In the genomic region with DNA sequence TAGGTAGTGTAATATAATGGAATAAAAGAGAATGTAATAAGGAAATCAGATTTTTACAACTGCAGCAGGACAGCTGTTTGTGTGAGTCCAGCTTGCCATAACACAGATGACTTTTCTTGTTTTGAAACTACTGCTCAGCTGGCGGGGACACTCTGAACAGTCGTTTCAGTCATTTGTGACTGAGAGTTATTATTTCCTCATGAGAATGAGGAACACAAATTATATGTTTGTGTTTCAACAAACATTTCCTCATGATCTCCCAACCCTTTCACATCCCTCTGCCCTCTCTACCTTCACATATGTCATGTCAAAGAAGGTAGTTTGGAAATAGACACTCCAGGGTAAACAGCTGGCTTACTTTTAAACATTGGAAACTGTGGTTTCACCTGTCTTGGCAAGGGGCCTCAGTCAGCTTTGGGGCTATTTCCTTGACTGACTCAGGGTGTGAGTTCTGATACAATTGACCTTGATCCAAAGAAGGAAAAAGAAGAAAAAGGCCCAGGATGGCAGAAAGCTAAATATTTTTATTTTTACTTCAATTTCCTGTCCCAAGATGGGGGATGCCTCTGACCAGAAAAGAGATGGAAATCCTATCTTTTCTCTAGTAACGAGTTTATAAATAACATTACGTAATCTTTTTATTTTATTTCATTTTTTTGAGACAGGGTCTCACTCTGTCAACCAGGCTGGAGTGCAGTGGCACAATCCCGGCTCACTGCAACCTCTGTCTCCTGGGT, we compare ENCODE assay signal across 8 cellular contexts. TPM values are rescaled to one million over a fixed set of nuclear protein-coding genes. Genes with fewer than 3 reads are reported as not detected.
DNase-seq lines count a peak whose midpoint lies in the region; ATAC-seq and TF ChIP-seq lines count a peak whose summit lies in the region.

No MANE protein-coding gene starts in this region.

- DNase-seq in activated CD4-positive, CD25-positive, alpha-beta regulatory T cell (lab: John Stamatoyannopoulos, UW), result no peak
- DNase-seq in OCI-LY7 (ENCODE audit: low spot score), result peak; percentile 57
- DNase-seq in erythroblast (lab: John Stamatoyannopoulos, UW), result peak; percentile 46 to 55
- no peak for DNase-seq in NCI-H1930 (lab: John Stamatoyannopoulos, UW)
- DNase-seq in UCSD-AML1 (lab: John Stamatoyannopoulos, UW; ENCODE audit: unreplicated experiment), result no peak

- H2AFZ ChIP-seq in OCI-LY7 (ENCODE audit: low read length), result peak overlapping the region; percentile 94

- no peak overlapping the region for H3K9ac ChIP-seq in rectal smooth muscle tissue (ENCODE audit: low read length)

- POLR2A ChIA-PET in OCI-LY7 (lab: Charles Lee), result interaction anchor here (0.6 to 1.9 kb wide), 10 partner anchors 9 to 274 kb away, joined by 3 to 14 read pairs (median 4); a partner anchor contains a TSS

- CTCF ChIA-PET in OCI-LY7 (lab: Charles Lee; ENCODE audit: unreplicated experiment), result no interaction called here

- H3K27ac ChIP-seq in OCI-LY7 (ENCODE audit: low read depth, low read length, poor library complexity, severe bottlenecking) (peak overlapping the region; percentile 75), rectal smooth muscle tissue (ENCODE audit: low read depth, low read length) (peak overlapping the region; percentile 2)

- intact Hi-C loops in OCI-LY7 (cut with micrococcal nuclease; ENCODE audit: unreplicated experiment), result loop anchor here (2.0 to 5.0 kb wide), 4 partner anchors 90 to 275 kb away; a partner anchor contains a TSS

- H3K79me2 ChIP-seq in OCI-LY7 (ENCODE audit: insufficient read depth, low read depth, low read length), result peaks cover 16% of the 10 kb centered on the region; the same call in 1 of the 2 replicates

- TSS peak; percentile 75 for BruUV-seq in OCI-LY7 (replicated peaks; lab: Mats Ljungman, UMichigan)

- H3K9me3 ChIP-seq in OCI-LY7 (ENCODE audit: low read length), result peaks cover 8% of the 10 kb centered on the region; the same call in 1 of the 2 replicates

- TF ChIP-seq CTCF in OCI-LY7 (conservative IDR thresholded peaks at IDR 0.05; ENCODE audit: low read length), result no peak

- no peaks in the 10 kb centered on the region; the same call in 1 of the 2 replicates for H3K36me3 ChIP-seq in OCI-LY7 (ENCODE audit: insufficient read depth, low read length)
- H3K36me3 ChIP-seq in rectal smooth muscle tissue (ENCODE audit: control insufficient read depth, insufficient read depth, low read length), result no peaks in the 10 kb centered on the region

- peak; percentile 37 to 40 for ATAC-seq in activated CD4-positive, CD25-positive, alpha-beta regulatory T cell treated with anti-CD3 and anti-CD28 coated beads, Interleukin-2, amount 50 U/mL, for 24 hours
- ATAC-seq in HG02981 (IDR thresholded peaks at IDR 0.05; ENCODE audit: unreplicated experiment), result peak; percentile 61

- H3K27me3 ChIP-seq in rectal smooth muscle tissue (ENCODE audit: control insufficient read depth, insufficient read depth, low read length), result no peaks in the 10 kb centered on the region

- H3K4me1 ChIP-seq in OCI-LY7 (ENCODE audit: insufficient read depth, low read length, poor library complexity, severe bottlenecking), result peaks cover 29% of the 10 kb centered on the region
- H3K4me1 ChIP-seq in rectal smooth muscle tissue (ENCODE audit: control insufficient read depth, insufficient read depth, low read length), result no peaks in the 10 kb centered on the region

- H3K9me2 ChIP-seq in OCI-LY7 (ENCODE audit: insufficient read depth, low read length), result no peaks in the 10 kb centered on the region

- peak overlapping the region; percentile 87 for H3K4me2 ChIP-seq in OCI-LY7 (ENCODE audit: low read length)

- H4K20me1 ChIP-seq in OCI-LY7 (ENCODE audit: insufficient read depth, low read length), result no peaks in the 10 kb centered on the region

- peak overlapping the region; percentile 69 for H3K4me3 ChIP-seq in OCI-LY7 (ENCODE audit: low read depth, low read length, poor library complexity, severe bottlenecking)
- H3K4me3 ChIP-seq in rectal smooth muscle tissue (ENCODE audit: low read length), result peak overlapping the region; percentile 73

- TF ChIP-seq POLR2A in erythroblast (IDR thresholded peaks at IDR 0.05; ENCODE audit: low read length), result no peak

RNA-seq across cellular contexts. Expression of a gene that starts 0.6 kb away (rescaled TPM):
- total RNA-seq in OCI-LY7 (2014; rRNA removed; shearing (Covaris generic)), result 7.5 and 10.4 TPM in 2 replicates
- 17.0 and 19.3 TPM in 2 replicates for total RNA-seq in OCI-LY7 (2022)

Comparison
In these comparisons a context has a peak if more than half of its experiments do, and no peak if none do; other contexts are left out.
1. DNase-seq: peak in OCI-LY7 (single experiment) and erythroblast (2 of 2); none in activated CD4-positive, CD25-positive, alpha-beta regulatory T cell (0 of 4), NCI-H1930 (0 of 2) and UCSD-AML1 (single experiment).